Comparison of ENCODE assay signal across 9 cellular contexts in the genomic region with DNA sequence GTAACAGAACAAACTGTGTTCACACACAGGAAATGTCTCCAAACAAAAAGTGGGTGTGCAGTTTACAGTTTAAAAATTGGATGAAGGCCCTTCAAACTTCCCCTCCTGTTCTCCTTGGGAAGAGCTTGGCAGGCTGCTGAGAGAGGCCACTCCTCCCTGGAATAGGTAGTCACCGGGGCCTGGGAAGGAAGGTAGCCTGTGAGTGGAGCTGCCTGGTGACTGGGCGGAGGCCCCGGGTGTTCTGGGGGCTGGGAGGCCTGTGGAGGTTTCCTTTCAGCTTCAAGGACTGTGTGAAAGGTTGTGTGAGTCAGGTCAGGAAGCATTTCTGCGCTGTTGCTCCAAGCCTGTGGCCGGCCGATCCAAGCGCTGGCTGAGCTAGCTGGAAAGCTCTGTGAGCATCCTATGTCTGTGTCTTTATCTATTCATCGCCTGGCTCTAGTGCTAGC. TPM values are rescaled to one million over a fixed set of nuclear protein-coding genes. Genes with fewer than 3 reads are reported as not detected.
A peak's percentile ranks its signal among the peaks of the same experiment; 100 is the strongest.
DNase-seq lines count a peak whose midpoint lies in the region; ATAC-seq, FAIRE-seq and TF ChIP-seq lines count a peak whose summit lies in the region.
"Had no signal": no experiment of that assay in that cellular context is flagged by ENCODE, and none has a peak within 500 bp of the region (broad histone marks: within the 10 kb centered on the region; RNA-seq: fewer than 3 reads in every experiment).

No MANE protein-coding gene starts in this region.

- POLR2A ChIA-PET in CD8-positive, alpha-beta memory T cell (lab: Charles Lee): no interaction called here

- H3K4me3 ChIP-seq in effector memory CD4-positive, alpha-beta T cell (ENCODE audit: insufficient read depth, low read depth, low read length, poor library complexity, severe bottlenecking): no peak overlapping the region
- no peak overlapping the region for H3K4me3 ChIP-seq in CD8-positive, alpha-beta memory T cell (ENCODE audit: low read length)

- DNase-seq in natural killer cell (no peak), mucosa of gallbladder (ENCODE audit: low spot score) (peak; percentile 73), GM12892 (ENCODE audit: insufficient read length) (no peak), Kasumi-1 (lab: John Stamatoyannopoulos, UW) (no peak)
- no peak for DNase-seq in natural killer cell treated with Interleukin-12 subunit alpha and Interleukin-12 subunit beta and Interleukin-15 and Interleukin-18, amount 100 ng/mL, for 72 hours (ENCODE audit: low spot score)
- no peak for DNase-seq in effector memory CD4-positive, alpha-beta T cell
- no peak for DNase-seq in CD8-positive, alpha-beta memory T cell
- DNase-seq: T-cell had no signal

- no peaks in the 10 kb centered on the region for H3K27me3 Mint-ChIP-seq in natural killer cell (ENCODE audit: low read depth in 2 of 2)
- no peaks in the 10 kb centered on the region for H3K27me3 Mint-ChIP-seq in natural killer cell treated with Interleukin-12 subunit alpha and Interleukin-12 subunit beta and Interleukin-15 and Interleukin-18, amount 100 ng/mL, for 72 hours
- H3K27me3 Mint-ChIP-seq in CD8-positive, alpha-beta memory T cell: no peaks in the 10 kb centered on the region
- H3K27me3 Mint-ChIP-seq: T-cell had no signal

- no peaks in the 10 kb centered on the region for H3K9me3 Mint-ChIP-seq in natural killer cell
- H3K9me3 Mint-ChIP-seq in natural killer cell treated with Interleukin-12 subunit alpha and Interleukin-12 subunit beta and Interleukin-15 and Interleukin-18, amount 100 ng/mL, for 72 hours: no peaks in the 10 kb centered on the region
- peaks cover 0 to 6% (median 0%) of the 10 kb centered on the region in 5 donors for H3K9me3 Mint-ChIP-seq in CD8-positive, alpha-beta memory T cell

- intact Hi-C loops in natural killer cell (cut with micrococcal nuclease): no loop called here

- no peaks in the 10 kb centered on the region for H3K36me3 Mint-ChIP-seq in natural killer cell
- H3K36me3 Mint-ChIP-seq in natural killer cell treated with Interleukin-12 subunit alpha and Interleukin-12 subunit beta and Interleukin-15 and Interleukin-18, amount 100 ng/mL, for 72 hours: no peaks in the 10 kb centered on the region
- peaks cover 0 to 9% (median 2%) of the 10 kb centered on the region in 3 donors for H3K36me3 Mint-ChIP-seq in CD8-positive, alpha-beta memory T cell

- no peak overlapping the region for H3K4me3 Mint-ChIP-seq in natural killer cell
- H3K4me3 Mint-ChIP-seq in natural killer cell treated with Interleukin-12 subunit alpha and Interleukin-12 subunit beta and Interleukin-15 and Interleukin-18, amount 100 ng/mL, for 72 hours: no peak overlapping the region
- H3K4me3 Mint-ChIP-seq in CD8-positive, alpha-beta memory T cell: peak overlapping the region in 1 of 7 donors; percentile 19

- peak overlapping the region; percentile 24 for H3K27ac ChIP-seq in effector memory CD4-positive, alpha-beta T cell (ENCODE audit: insufficient read depth, low read length, poor library complexity, severe bottlenecking)
- no peak overlapping the region for H3K27ac ChIP-seq in CD8-positive, alpha-beta memory T cell (ENCODE audit: low read depth, low read length)

- H3K4me1 Mint-ChIP-seq in natural killer cell: peaks cover 73 to 87% of the 10 kb centered on the region in 2 donors
- peaks cover 58% of the 10 kb centered on the region in 2 donors for H3K4me1 Mint-ChIP-seq in natural killer cell treated with Interleukin-12 subunit alpha and Interleukin-12 subunit beta and Interleukin-15 and Interleukin-18, amount 100 ng/mL, for 72 hours (ENCODE audit: low read depth in 2 of 2)
- peaks cover 73 to 87% (median 86%) of the 10 kb centered on the region in 3 donors for H3K4me1 Mint-ChIP-seq in CD8-positive, alpha-beta memory T cell

- peak overlapping the region; percentile 37 to 41 for H3K27ac Mint-ChIP-seq in natural killer cell
- no peak overlapping the region for H3K27ac Mint-ChIP-seq in natural killer cell treated with Interleukin-12 subunit alpha and Interleukin-12 subunit beta and Interleukin-15 and Interleukin-18, amount 100 ng/mL, for 72 hours
- no peak overlapping the region for H3K27ac Mint-ChIP-seq in CD8-positive, alpha-beta memory T cell

- CTCF ChIA-PET in CD8-positive, alpha-beta memory T cell (lab: Charles Lee): interaction anchor here (0.7 to 5.1 kb wide), 3 partner anchors 15 to 25 kb away, joined by 3 to 20 read pairs (median 3); partner anchors contain the start of gene SLCO3A1

- ATAC-seq in natural killer cell (no peak), HG02642 (IDR thresholded peaks at IDR 0.05; ENCODE audit: poor library complexity, unreplicated experiment) (no peak)
- no peak for ATAC-seq in natural killer cell treated with Interleukin-12 subunit alpha and Interleukin-12 subunit beta and Interleukin-15 and Interleukin-18, amount 100 ng/mL, for 72 hours

- no peak for TF ChIP-seq CTCF in natural killer cell (IDR thresholded peaks at IDR 0.05)

- no peak for TF ChIP-seq POLR2A in GM12892 (IDR thresholded peaks at IDR 0.05; ENCODE audit: low read depth, low read length)

- no peaks in the 10 kb centered on the region for H3K9me3 ChIP-seq in effector memory CD4-positive, alpha-beta T cell (ENCODE audit: control insufficient read depth, low read length)
- H3K9me3 ChIP-seq in CD8-positive, alpha-beta memory T cell (ENCODE audit: low read length): no peaks in the 10 kb centered on the region

- peaks cover 62% of the 10 kb centered on the region for H3K4me1 ChIP-seq in effector memory CD4-positive, alpha-beta T cell (ENCODE audit: control insufficient read depth, insufficient read depth, low read length, poor library complexity, severe bottlenecking)
- peaks cover 74% of the 10 kb centered on the region for H3K4me1 ChIP-seq in CD8-positive, alpha-beta memory T cell (ENCODE audit: insufficient read depth, low read length)

- H3K27me3 ChIP-seq in effector memory CD4-positive, alpha-beta T cell (replicated peaks; ENCODE audit: control insufficient read depth, insufficient read depth, low read length, poor library complexity, severe bottlenecking): no peaks in the 10 kb centered on the region
- H3K27me3 ChIP-seq in CD8-positive, alpha-beta memory T cell (ENCODE audit: insufficient read depth, low read length, poor library complexity, severe bottlenecking): no peaks in the 10 kb centered on the region

- FAIRE-seq in GM12892 (lab: Jason Lieb, UNC): no peak

- H3K36me3 ChIP-seq in effector memory CD4-positive, alpha-beta T cell (ENCODE audit: control insufficient read depth, insufficient read depth, low read length): no peaks in the 10 kb centered on the region
- no peaks in the 10 kb centered on the region for H3K36me3 ChIP-seq in CD8-positive, alpha-beta memory T cell (ENCODE audit: insufficient read depth, low read length)

RNA-seq across cellular contexts. Expression of gene SLCO3A1, which starts 14.1 kb away (rescaled TPM):
- total RNA-seq in natural killer cell: 10 to 100 TPM; 48.5 to 73.5 (median 68.8) TPM
- total RNA-seq in natural killer cell treated with Interleukin-12 subunit alpha and Interleukin-12 subunit beta and Interleukin-15 and Interleukin-18, amount 100 ng/mL, for 72 hours: 10 to 100 TPM; 10.4 to 12.5 TPM
- 34.2 TPM for total RNA-seq in mucosa of gallbladder
- total RNA-seq in CD8-positive, alpha-beta memory T cell: 10 to 100 TPM; 10.0 to 10.8 TPM
- polyA plus RNA-seq in CD8-positive, alpha-beta memory T cell: 47.9 TPM
- not detected for polyA plus RNA-seq in GM12892 (2012; ENCODE audit: missing spikeins)

Comparison
In these comparisons a context has a peak if more than half of its experiments do, and no peak if none do; other contexts are left out.
1. H3K27ac Mint-ChIP-seq: peak in natural killer cell (2 of 2); none in natural killer cell treated with Interleukin-12 subunit alpha and Interleukin-12 subunit beta and Interleukin-15 and Interleukin-18, amount 100 ng/mL, for 72 hours (0 of 2) and CD8-positive, alpha-beta memory T cell (0 of 8).